25 cellular contexts compared by ENCODE assay signal in the genomic region with DNA sequence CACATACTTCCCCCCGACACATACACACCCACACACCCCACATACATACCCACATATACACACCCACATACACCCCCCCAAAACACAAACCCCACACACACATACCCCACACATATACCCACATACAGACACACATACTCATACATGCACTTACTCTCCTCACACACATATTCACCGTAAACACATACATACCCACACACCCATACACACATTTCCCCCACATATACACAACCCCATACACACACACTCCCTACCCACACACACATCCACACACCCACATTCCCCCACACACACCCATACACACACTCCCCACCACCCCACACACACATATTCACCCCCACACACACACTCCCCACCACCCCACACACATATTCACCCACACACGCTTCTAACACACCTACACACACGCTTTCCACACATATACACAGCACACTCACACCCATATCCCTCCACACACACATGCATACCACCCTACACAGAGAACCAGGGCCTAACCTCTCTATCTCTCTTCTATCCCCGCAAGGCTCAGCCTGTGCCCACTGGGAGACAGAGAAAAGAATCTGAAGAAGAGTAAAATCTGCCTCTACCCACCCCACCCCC.
A peak's percentile ranks its signal among the peaks of the same experiment; 100 is the strongest.
DNase-seq lines count a peak whose midpoint lies in the region; ATAC-seq and TF ChIP-seq lines count a peak whose summit lies in the region.
"Had no signal": no experiment of that assay in that cellular context is flagged by ENCODE, and none has a peak within 500 bp of the region (broad histone marks: within the 10 kb centered on the region; RNA-seq: fewer than 3 reads in every experiment).

No MANE protein-coding gene starts in this region.

- WGBS in stomach, 5 donors: 81 to 94% (median 90%) methylated on average over 5 of the region's 5 CpGs

- H3K36me3 ChIP-seq in muscle layer of duodenum (ENCODE audit: control insufficient read depth in 1 of 2, insufficient read depth in 2 of 2, low read length in 2 of 2): no peaks in the 10 kb centered on the region
- no peaks in the 10 kb centered on the region for H3K36me3 ChIP-seq in stomach
- H3K36me3 ChIP-seq: MG63, neutrophil had no signal

- H3K27ac ChIP-seq in muscle layer of duodenum (ENCODE audit: low read length): peak overlapping the region; percentile 56
- H3K27ac ChIP-seq in stomach: peak overlapping the region in 4 of 5 donors; percentile 0 to 78 (median 68)
- H3K27ac ChIP-seq: C4-2B, neutrophil, psoas muscle, testis had no signal

- intact Hi-C loops in stomach (cut with DNase I; ENCODE audit: low total_unique reads): no loop called here

- H3K4me3 Mint-ChIP-seq in HFFc6: no peak overlapping the region
- H3K4me3 Mint-ChIP-seq: activated naive CD8-positive, alpha-beta T cell treated with anti-CD3 and anti-CD28 coated beads, Interleukin-2, amount 10 ng/mL, durations not matched to agents 7 days and 5 days had no signal

- DNase-seq in HFFc6: no peak
- DNase-seq in stomach: no peak
- DNase-seq in UCSD-AML1 (lab: John Stamatoyannopoulos, UW; ENCODE audit: unreplicated experiment): no peak
- no peak for DNase-seq in erythroblast (lab: John Stamatoyannopoulos, UW)
- DNase-seq: activated CD4-positive, alpha-beta T cell treated with anti-CD3 and anti-CD28 coated beads, Interleukin-2, amount 50 U/mL, for 48 hours; activated CD4-positive, CD25-positive, alpha-beta regulatory T cell; activated CD8-positive, alpha-beta memory T cell treated with anti-CD3 and anti-CD28 coated beads, Interleukin-2, amount 50 U/mL, for 4 hours; activated naive CD8-positive, alpha-beta T cell treated with anti-CD3 and anti-CD28 coated beads, Interleukin-2, amount 10 ng/mL, durations not matched to agents 7 days and 5 days; cerebellar nuclear complex; left ventricle myocardium superior; MG63; NCI-H345; NCI-H774; psoas muscle; stimulated activated CD4-positive, alpha-beta T cell treated with anti-CD3 and anti-CD28 coated beads, Interleukin-1b, Interleukin-23, amount 100 ng/mL, for 48 hours; T-helper 9 cell had no signal

- H3K36me3 Mint-ChIP-seq in HFFc6 (ENCODE audit: low read depth): peaks cover 4% of the 10 kb centered on the region; the same call in 1 of the 2 replicates
- H3K36me3 Mint-ChIP-seq: activated naive CD8-positive, alpha-beta T cell treated with anti-CD3 and anti-CD28 coated beads, Interleukin-2, amount 10 ng/mL, durations not matched to agents 7 days and 5 days had no signal

- peaks cover 0 to 6% of the 10 kb centered on the region in 2 donors for H3K4me1 ChIP-seq in muscle layer of duodenum (ENCODE audit: control insufficient read depth in 1 of 2, insufficient read depth in 2 of 2, low read length in 2 of 2)
- H3K4me1 ChIP-seq in stomach: peaks cover 0 to 26% (median 5%) of the 10 kb centered on the region in 4 donors
- H3K4me1 ChIP-seq: psoas muscle, testis had no signal

- ATAC-seq in esophagus mucosa (peak; percentile 31), HG03457 (IDR thresholded peaks at IDR 0.05; ENCODE audit: unreplicated experiment) (no peak), GM18868 (IDR thresholded peaks at IDR 0.05; ENCODE audit: unreplicated experiment) (no peak)
- ATAC-seq: left ventricle myocardium superior, psoas muscle had no signal

- no peak overlapping the region for H3K4me3 ChIP-seq in muscle layer of duodenum (ENCODE audit: low read depth in 1 of 2, low read length in 2 of 2)
- no peak overlapping the region for H3K4me3 ChIP-seq in stomach
- H3K4me3 ChIP-seq: K562, MG63, mucosa of descending colon, psoas muscle, testis had no signal

- no peak for TF ChIP-seq POLR2A in stomach (IDR thresholded peaks at IDR 0.05)
- TF ChIP-seq POLR2A in erythroblast (IDR thresholded peaks at IDR 0.05; ENCODE audit: low read length): no peak

- no peak for TF ChIP-seq EP300 in stomach (IDR thresholded peaks at IDR 0.05)

- TF ChIP-seq CTCF in HFFc6 (IDR thresholded peaks at IDR 0.05) (no peak), stomach (IDR thresholded peaks at IDR 0.05) (no peak)

- H3K4me1 Mint-ChIP-seq in HFFc6 (ENCODE audit: low read depth): peaks cover 12% of the 10 kb centered on the region
- H3K4me1 Mint-ChIP-seq: activated naive CD8-positive, alpha-beta T cell treated with anti-CD3 and anti-CD28 coated beads, Interleukin-2, amount 10 ng/mL, durations not matched to agents 7 days and 5 days had no signal

- H3K9me3 Mint-ChIP-seq in HFFc6: 0 out of 2 replicates have a peak, but pooled peaks cover 3% of the 10 kb centered on the region
- H3K9me3 Mint-ChIP-seq: activated naive CD8-positive, alpha-beta T cell treated with anti-CD3 and anti-CD28 coated beads, Interleukin-2, amount 10 ng/mL, durations not matched to agents 7 days and 5 days had no signal

- peak overlapping the region; percentile 2; the same call in 1 of the 2 replicates for H3K27ac Mint-ChIP-seq in HFFc6
- H3K27ac Mint-ChIP-seq: activated naive CD8-positive, alpha-beta T cell treated with anti-CD3 and anti-CD28 coated beads, Interleukin-2, amount 10 ng/mL, durations not matched to agents 7 days and 5 days had no signal

- no peaks in the 10 kb centered on the region for H3K27me3 ChIP-seq in muscle layer of duodenum (ENCODE audit: low read depth, low read length)
- H3K27me3 ChIP-seq in stomach: no peaks in the 10 kb centered on the region
- H3K27me3 ChIP-seq: MG63, testis had no signal

- H3K27me3 Mint-ChIP-seq in HFFc6 (ENCODE audit: insufficient read depth): no peaks in the 10 kb centered on the region; the same call in 1 of the 2 replicates

- H3K9me3 ChIP-seq in muscle layer of duodenum (ENCODE audit: control insufficient read depth in 1 of 2, low read length in 2 of 2) (no peaks in the 10 kb centered on the region), stomach (no peaks in the 10 kb centered on the region)
- H3K9me3 ChIP-seq: MG63, mucosa of descending colon, neutrophil, testis had no signal
